Comparison of ENCODE assay signal across 15 cellular contexts in genomic region chrX:109312757-109313156, GRCh38.
"Had no signal": no experiment of that assay in that cellular context is flagged by ENCODE, and none has a peak within 500 bp of the region (broad histone marks: within the 10 kb centered on the region; RNA-seq: fewer than 3 reads in every experiment).

No MANE protein-coding gene starts in this region.

- H3K4me3 ChIP-seq: left ventricle myocardium inferior, sigmoid colon had no signal

- H3K27ac Mint-ChIP-seq: activated CD8-positive, alpha-beta T cell treated with anti-CD3 and anti-CD28 coated beads for 36 hours; activated T-cell treated with anti-CD3 and anti-CD28 coated beads, Interleukin-2, amount 50 U/mL, for 72 hours; effector memory CD8-positive, alpha-beta T cell; memory B cell; nephron had no signal

- DNase-seq: activated CD4-positive, alpha-beta T cell treated with anti-CD3 and anti-CD28 coated beads for 4 hours; activated CD8-positive, alpha-beta memory T cell treated with anti-CD3 and anti-CD28 coated beads, Interleukin-2, amount 50 U/mL, for 4 hours; activated CD8-positive, alpha-beta T cell treated with anti-CD3 and anti-CD28 coated beads for 36 hours; activated T-cell treated with anti-CD3 and anti-CD28 coated beads, Interleukin-2, amount 50 U/mL, for 72 hours; effector memory CD8-positive, alpha-beta T cell; erythroblast; left ventricle myocardium inferior; sigmoid colon; stimulated activated CD4-positive, alpha-beta T cell treated with anti-CD3 and anti-CD28 coated beads, Interleukin-12 subunit alpha, Interleukin-12 subunit beta, amount 100 ng/mL, for 4 hours; stimulated activated naive CD4-positive, alpha-beta T cell treated with Interleukin-2 at 50 U/mL for 16 hours; trophoblast cell; WERI-Rb-1 had no signal

- H3K36me3 Mint-ChIP-seq: memory B cell had no signal

- H3K27me3 ChIP-seq: sigmoid colon had no signal

- H3K27me3 Mint-ChIP-seq: activated CD8-positive, alpha-beta T cell treated with anti-CD3 and anti-CD28 coated beads for 36 hours; central memory CD8-positive, alpha-beta T cell; effector memory CD8-positive, alpha-beta T cell; memory B cell had no signal

- H3K9me3 Mint-ChIP-seq: activated CD8-positive, alpha-beta T cell treated with anti-CD3 and anti-CD28 coated beads for 36 hours; central memory CD8-positive, alpha-beta T cell; effector memory CD8-positive, alpha-beta T cell; memory B cell had no signal

- ATAC-seq: activated CD8-positive, alpha-beta T cell treated with anti-CD3 and anti-CD28 coated beads for 36 hours; activated T-cell treated with anti-CD3 and anti-CD28 coated beads, Interleukin-2, amount 50 U/mL, for 72 hours; effector memory CD8-positive, alpha-beta T cell had no signal

- H3K4me3 Mint-ChIP-seq: activated CD8-positive, alpha-beta T cell treated with anti-CD3 and anti-CD28 coated beads for 36 hours; activated T-cell treated with anti-CD3 and anti-CD28 coated beads, Interleukin-2, amount 50 U/mL, for 72 hours; central memory CD8-positive, alpha-beta T cell; effector memory CD8-positive, alpha-beta T cell; memory B cell; nephron had no signal

- H3K4me1 Mint-ChIP-seq: central memory CD8-positive, alpha-beta T cell; memory B cell had no signal

- H3K36me3 ChIP-seq: left ventricle myocardium inferior, sigmoid colon, WERI-Rb-1 had no signal
